11 cellular contexts compared by ENCODE assay signal in the genomic region with DNA sequence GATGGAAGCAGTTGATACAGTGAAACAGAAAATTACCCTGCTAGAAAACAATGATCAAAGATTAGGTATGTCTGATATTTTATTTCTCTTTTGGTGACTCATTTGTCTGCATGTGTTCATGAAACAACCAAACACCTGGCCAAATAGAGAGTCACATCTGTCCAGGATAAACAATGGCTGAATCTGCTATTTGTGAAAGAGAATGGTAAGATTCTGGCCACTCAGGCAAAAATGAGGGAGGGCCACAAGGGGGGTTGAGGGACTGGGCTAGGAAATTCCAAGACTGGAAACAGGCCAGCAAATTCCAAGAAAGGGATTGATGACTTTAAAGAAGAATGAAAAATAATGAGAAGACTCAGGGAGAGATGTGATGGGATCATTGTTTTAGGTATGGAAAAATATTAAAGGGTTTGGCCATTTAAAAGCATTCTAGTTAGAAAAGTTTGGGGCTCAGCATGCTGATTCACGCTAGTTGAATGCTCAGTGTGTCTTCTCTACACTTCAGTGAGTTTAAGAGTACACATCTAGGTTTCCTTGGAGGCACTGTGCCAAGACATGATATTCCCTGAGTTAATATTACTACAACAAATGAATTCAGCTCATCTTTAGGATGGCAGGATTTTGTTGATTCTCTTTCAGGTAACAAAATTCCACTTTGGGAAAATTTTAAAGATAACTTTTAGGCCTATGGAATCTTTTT. TPM values are rescaled to one million over a fixed set of nuclear protein-coding genes. Genes with fewer than 3 reads are reported as not detected.
A peak's percentile ranks its signal among the peaks of the same experiment; 100 is the strongest.
DNase-seq lines count a peak whose midpoint lies in the region; ATAC-seq and TF ChIP-seq lines count a peak whose summit lies in the region.
"Had no signal": no experiment of that assay in that cellular context is flagged by ENCODE, and none has a peak within 500 bp of the region (broad histone marks: within the 10 kb centered on the region; RNA-seq: fewer than 3 reads in every experiment).

No MANE protein-coding gene starts in this region.

- TF ChIP-seq RAD21 in Ishikawa (IDR thresholded peaks at IDR 0.05; ENCODE audit: low read depth) = no peak

- in situ Hi-C loops in Caki2 (cut with HindIII; ENCODE audit: low pct_unique_long_range_greater_than_20kb, low sequenced_read_pairs) = no loop called here

- peak; percentile 44; the same call in 1 of the 2 replicates for TF ChIP-seq EP300 in Ishikawa (IDR thresholded peaks at IDR 0.05; ENCODE audit: borderline replicate concordance)

- DNase-seq in Caki2 (ENCODE audit: low read depth) (peak; percentile 93), astrocyte of the hippocampus (ENCODE audit: low read depth, low spot score) (peak; percentile 70), myocyte (ENCODE audit: low read depth) (peak; percentile 11), OCI-M1 (lab: John Stamatoyannopoulos, UW) (no peak), NCI-H1436 (lab: John Stamatoyannopoulos, UW) (no peak)
- DNase-seq in activated CD4-positive, alpha-beta T cell treated with anti-CD3 and anti-CD28 coated beads for 1 hour = no peak
- DNase-seq: activated CD4-positive, alpha-beta memory T cell treated with anti-CD3 and anti-CD28 coated beads for 36 hours; activated naive CD8-positive, alpha-beta T cell treated with anti-CD3 and anti-CD28 coated beads, Interleukin-2, amount 10 ng/mL, durations not matched to agents 7 days and 5 days; NCI-H1092 treated with DMSO at 0.1 percent for 48 hours had no signal

- ATAC-seq in HG02852 (IDR thresholded peaks at IDR 0.05; ENCODE audit: unreplicated experiment) = no peak

TF ChIP-seq in Ishikawa, 13 proteins besides CTCF, POLR2A, EP300 and RAD21:
- no peak for TF ChIP-seq CEBPB (IDR thresholded peaks at IDR 0.05)
- no peak for TF ChIP-seq ZBTB7A (IDR thresholded peaks at IDR 0.05; ENCODE audit: low read depth)
- TF ChIP-seq FOXM1 (IDR thresholded peaks at IDR 0.05; ENCODE audit: borderline replicate concordance, low read depth) = peak; percentile 40; the same call in 1 of the 2 replicates
- peak; percentile 46 for TF ChIP-seq TEAD4 (IDR thresholded peaks at IDR 0.05)
- TF ChIP-seq NFIC (IDR thresholded peaks at IDR 0.05) = peak; percentile 75
- TF ChIP-seq TCF12 (IDR thresholded peaks at IDR 0.05; ENCODE audit: low read depth) = peak; percentile 72
- TF ChIP-seq, protein P1, sequence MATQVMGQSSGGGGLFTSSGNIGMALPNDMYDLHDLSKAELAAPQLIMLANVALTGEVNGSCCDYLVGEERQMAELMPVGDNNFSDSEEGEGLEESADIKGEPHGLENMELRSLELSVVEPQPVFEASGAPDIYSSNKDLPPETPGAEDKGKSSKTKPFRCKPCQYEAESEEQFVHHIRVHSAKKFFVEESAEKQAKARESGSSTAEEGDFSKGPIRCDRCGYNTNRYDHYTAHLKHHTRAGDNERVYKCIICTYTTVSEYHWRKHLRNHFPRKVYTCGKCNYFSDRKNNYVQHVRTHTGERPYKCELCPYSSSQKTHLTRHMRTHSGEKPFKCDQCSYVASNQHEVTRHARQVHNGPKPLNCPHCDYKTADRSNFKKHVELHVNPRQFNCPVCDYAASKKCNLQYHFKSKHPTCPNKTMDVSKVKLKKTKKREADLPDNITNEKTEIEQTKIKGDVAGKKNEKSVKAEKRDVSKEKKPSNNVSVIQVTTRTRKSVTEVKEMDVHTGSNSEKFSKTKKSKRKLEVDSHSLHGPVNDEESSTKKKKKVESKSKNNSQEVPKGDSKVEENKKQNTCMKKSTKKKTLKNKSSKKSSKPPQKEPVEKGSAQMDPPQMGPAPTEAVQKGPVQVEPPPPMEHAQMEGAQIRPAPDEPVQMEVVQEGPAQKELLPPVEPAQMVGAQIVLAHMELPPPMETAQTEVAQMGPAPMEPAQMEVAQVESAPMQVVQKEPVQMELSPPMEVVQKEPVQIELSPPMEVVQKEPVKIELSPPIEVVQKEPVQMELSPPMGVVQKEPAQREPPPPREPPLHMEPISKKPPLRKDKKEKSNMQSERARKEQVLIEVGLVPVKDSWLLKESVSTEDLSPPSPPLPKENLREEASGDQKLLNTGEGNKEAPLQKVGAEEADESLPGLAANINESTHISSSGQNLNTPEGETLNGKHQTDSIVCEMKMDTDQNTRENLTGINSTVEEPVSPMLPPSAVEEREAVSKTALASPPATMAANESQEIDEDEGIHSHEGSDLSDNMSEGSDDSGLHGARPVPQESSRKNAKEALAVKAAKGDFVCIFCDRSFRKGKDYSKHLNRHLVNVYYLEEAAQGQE (IDR thresholded peaks at IDR 0.05; ENCODE audit: low read depth) = no peak

RNA-seq across cellular contexts. Expression of a gene that starts 44.9 kb away (rescaled TPM):
- 3.2 and 6.2 TPM in 2 replicates for total RNA-seq in Caki2 (2014; rRNA removed; shearing (Covaris generic); ENCODE audit: low replicate concordance)
- total RNA-seq in myocyte = 6.6 and 19.8 TPM in 2 replicates
- 6.4 TPM for polyA plus RNA-seq in myocyte (2012)

Comparison
In these comparisons a context has a peak if more than half of its experiments do, and no peak if none do; other contexts are left out.
1. DNase-seq: peak in Caki2 (single experiment), astrocyte of the hippocampus (single experiment) and myocyte (single experiment); none in OCI-M1 (single experiment), NCI-H1436 (single experiment) and activated CD4-positive, alpha-beta T cell treated with anti-CD3 and anti-CD28 coated beads for 1 hour (single experiment).